4 cellular contexts compared by ENCODE assay signal in genomic region chr5:82437565-82437964, GRCh38.
DNase-seq lines count a peak whose midpoint lies in the region; ATAC-seq, FAIRE-seq and TF ChIP-seq lines count a peak whose summit lies in the region.
"Not testable (repeated sequence)": the region's sequence is repeated elsewhere in the genome, so short reads cannot be mapped to it uniquely, and the experiment has no call there.

No MANE protein-coding gene starts in this region.

- H3K4me1 Mint-ChIP-seq in T-helper 17 cell; progenitor cell of endocrine pancreas (ENCODE audit: low read depth): not testable (repeated sequence)

- H2AFZ ChIP-seq in K562 (ENCODE audit: low read depth, low read length), result not testable (repeated sequence)

- not testable (repeated sequence) for FAIRE-seq in K562 (lab: Jason Lieb, UNC)

- H3K27ac ChIP-seq in HEK293 (ENCODE audit: extremely low read depth, low read depth, low read length); K562 (ENCODE audit: extremely low read depth, low read depth, low read length): not testable (repeated sequence)

- ATAC-seq in T-helper 17 cell, K562: not testable (repeated sequence)

- H3K36me3 ChIP-seq in HEK293 (ENCODE audit: control insufficient read depth in 2 of 2, insufficient read depth in 1 of 2, low read length in 2 of 2); K562 (ENCODE audit: control insufficient read depth, insufficient read depth, low read length): not testable (repeated sequence)

- not testable (repeated sequence) for H3K4me3 ChIP-seq in HEK293 (ENCODE audit: low read depth, low read length); K562

- H4K20me1 ChIP-seq in K562 (replicated peaks; ENCODE audit: control insufficient read depth, insufficient read depth, low read length), result not testable (repeated sequence)

- POLR2A ChIA-PET in HEK293 (lab: Yijun Ruan, JAX), result not testable (repeated sequence)
- POLR2A ChIA-PET in K562 (lab: Yijun Ruan, JAX), result interaction anchor here (0.6 kb wide), 1 partner anchor 208 kb away, joined by 5 read pairs; no protein-coding TSS in a partner anchor

- H3K9me3 ChIP-seq in HEK293 (ENCODE audit: control insufficient read depth, insufficient read depth, low read depth, low read length); T-helper 17 cell (ENCODE audit: control insufficient read depth, low read length, poor library complexity, severe bottlenecking); K562 (replicated peaks; ENCODE audit: control insufficient read depth, insufficient read depth, low read depth, low read length): not testable (repeated sequence)

- CTCF ChIA-PET in HEK293 (lab: Yijun Ruan, JAX); K562 (lab: Yijun Ruan, JAX; ENCODE audit: low intra/inter-chr PET ratio): not testable (repeated sequence)

- not testable (repeated sequence) for TF ChIP-seq EP300 in K562 (IDR thresholded peaks at IDR 0.05; ENCODE audit: low read length)

- in situ Hi-C loops in K562 (cut with MboI), result not testable (repeated sequence)

- not testable (repeated sequence) for H3K4me3 Mint-ChIP-seq in T-helper 17 cell; progenitor cell of endocrine pancreas (ENCODE audit: low read depth)

- not testable (repeated sequence) for TF ChIP-seq POLR2A in K562 (conservative IDR thresholded peaks at IDR 0.05)

- H3K4me1 ChIP-seq in HEK293 (ENCODE audit: control insufficient read depth, insufficient read depth, low read length); K562 (replicated peaks in 1 of 2; ENCODE audit: control insufficient read depth in 2 of 2, insufficient read depth in 2 of 2, low read length in 2 of 2): not testable (repeated sequence)

- H3K27me3 Mint-ChIP-seq in T-helper 17 cell, progenitor cell of endocrine pancreas: not testable (repeated sequence)

- not testable (repeated sequence) for H3K9me1 ChIP-seq in K562 (ENCODE audit: control insufficient read depth, insufficient read depth, low read length)

- H3K27ac Mint-ChIP-seq in T-helper 17 cell (peak overlapping the region; percentile 1), progenitor cell of endocrine pancreas (peak overlapping the region; percentile 31)

- not testable (repeated sequence) for TF ChIP-seq RAD21 in K562 (CRISPR knock-in tag; conservative IDR thresholded peaks at IDR 0.05 in 1 of 2, IDR thresholded peaks at IDR 0.05 in 1 of 2)

- not testable (repeated sequence) for H3K4me2 ChIP-seq in K562 (ENCODE audit: insufficient read depth, low read length)

- H3K79me2 ChIP-seq in K562 (ENCODE audit: control insufficient read depth, insufficient read depth, low read length), result not testable (repeated sequence)

- not testable (repeated sequence) for H3K9ac ChIP-seq in K562 (ENCODE audit: insufficient read depth in 1 of 2, low read depth in 2 of 2, low read length in 2 of 2)

- 55% methylated on average over 4 of the region's 4 CpGs for WGBS in K562 (ENCODE audit: insufficient coverage, low coverage, missing lambda C conversion rate)

- H3K27me3 ChIP-seq in K562 (ENCODE audit: control insufficient read depth in 2 of 2, insufficient read depth in 2 of 2, low read length in 2 of 2), result not testable (repeated sequence)

- not testable (repeated sequence) for H3K36me3 Mint-ChIP-seq in T-helper 17 cell (ENCODE audit: low read depth); progenitor cell of endocrine pancreas (ENCODE audit: insufficient read depth)

- BruUV-seq in K562 (replicated peaks; lab: Mats Ljungman, UMichigan), result not testable (repeated sequence)

- intact Hi-C loops in K562 (cut with micrococcal nuclease), result not testable (repeated sequence)

- not testable (repeated sequence) for DNase-seq in T-helper 17 cell; K562 (ENCODE audit: extremely low read depth in 1 of 4, low spot score in 3 of 4); progenitor cell of endocrine pancreas (ENCODE audit: low spot score, unreplicated experiment)

- TF ChIP-seq CTCF in HEK293 (tag by site-specific recombination; IDR thresholded peaks at IDR 0.05); K562 (IDR thresholded peaks at IDR 0.05 in 2 of 3, conservative IDR thresholded peaks at IDR 0.05 in 1 of 3; ENCODE audit: insufficient read depth in 2 of 3, low read depth in 1 of 3, low read length in 3 of 3); progenitor cell of endocrine pancreas (IDR thresholded peaks at IDR 0.05; ENCODE audit: unreplicated experiment): not testable (repeated sequence)

- H3K9me3 Mint-ChIP-seq in progenitor cell of endocrine pancreas (ENCODE audit: low read depth), result peaks cover 13% of the 10 kb centered on the region

TF ChIP-seq in HEK293, 187 proteins besides CTCF, POLR2A, EP300 and RAD21:
- peak; percentile 54 for TF ChIP-seq ZNF146 (tag by site-specific recombination; IDR thresholded peaks at IDR 0.05)

TF ChIP-seq in K562, 482 proteins besides CTCF, POLR2A, EP300 and RAD21:
- TF ChIP-seq ZNF146 (CRISPR knock-in tag; IDR thresholded peaks at IDR 0.05; ENCODE audit: unreplicated experiment), result peak; percentile 77
TF ChIP-seq in K562: peak in this region for 1; not testable (repeated sequence) for 481.
